27 cellular contexts compared by ENCODE assay signal in the genomic region with DNA sequence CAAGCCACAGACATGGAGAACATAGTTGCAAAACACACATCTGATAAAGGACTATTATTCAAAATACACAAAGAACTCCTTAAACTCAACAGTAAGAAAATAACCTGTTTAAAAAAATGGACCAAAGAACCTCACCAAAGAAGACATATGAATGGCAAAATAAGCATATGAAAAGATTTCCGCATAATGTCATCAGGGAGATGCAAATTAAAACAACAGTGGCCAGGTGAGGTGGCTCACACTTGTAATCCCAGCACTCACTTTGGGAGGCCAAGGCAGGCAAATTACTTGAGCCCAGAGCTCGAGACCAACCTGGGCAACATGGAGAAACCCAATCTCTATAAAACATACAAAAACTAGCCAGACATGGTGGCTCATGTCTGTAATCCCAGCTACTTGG.
"Had no signal": no experiment of that assay in that cellular context is flagged by ENCODE, and none has a peak within 500 bp of the region (broad histone marks: within the 10 kb centered on the region; RNA-seq: fewer than 3 reads in every experiment).

No MANE protein-coding gene starts in this region.

- DNase-seq: dorsolateral prefrontal cortex; effector CD4-positive, alpha-beta T cell; erythroblast; esophagus squamous epithelium; foreskin melanocyte; glutamatergic neuron; heart right ventricle; hippocampal formation; left ventricle myocardium superior; right lobe of liver; small intestine; stimulated activated CD4-positive, alpha-beta T cell treated with anti-CD3 and anti-CD28 coated beads, Interleukin-15, amount 100 ng/mL, for 24 hours; stimulated activated CD4-positive, alpha-beta T cell treated with anti-CD3 and anti-CD28 coated beads, Interleukin-2, amount 100 ng/mL, for 48 hours; stimulated activated naive B cell treated with anti-CD40 and anti-IgM and Interleukin-4, amounts not matched to agents 10 μg/mL and 1 μg/mL and 100 μg/mL, for 72 hours; upper lobe of left lung had no signal

- H3K9ac ChIP-seq: parathyroid adenoma had no signal

- H3K27ac ChIP-seq: dorsolateral prefrontal cortex, esophagus squamous epithelium, heart right ventricle, parathyroid adenoma, right lobe of liver, thoracic aorta, tibial nerve, upper lobe of left lung had no signal

- H3K27ac Mint-ChIP-seq: memory B cell; natural killer cell treated with Interleukin-12 subunit alpha and Interleukin-12 subunit beta and Interleukin-15 and Interleukin-18, amount 100 ng/mL, for 72 hours; progenitor cell of endocrine pancreas; stimulated activated naive B cell treated with anti-CD40 and anti-IgM and Interleukin-4, amounts not matched to agents 10 μg/mL and 1 μg/mL and 100 μg/mL, for 72 hours; stimulated activated naive CD8-positive, alpha-beta T cell treated with anti-CD3 and anti-CD28 coated beads, Interleukin-15, Interleukin-2, amounts not matched to agents 100 ng/mL and 50 ng/mL, for 24 hours had no signal

- H3K4me3 ChIP-seq: dorsolateral prefrontal cortex, esophagus squamous epithelium, heart right ventricle, lung, right lobe of liver, thoracic aorta, tibial nerve, upper lobe of left lung had no signal

- H3K27me3 ChIP-seq: dorsolateral prefrontal cortex, esophagus squamous epithelium, heart right ventricle, right lobe of liver, tibial nerve, upper lobe of left lung had no signal

- H3K27me3 Mint-ChIP-seq: memory B cell; natural killer cell treated with Interleukin-12 subunit alpha and Interleukin-12 subunit beta and Interleukin-15 and Interleukin-18, amount 100 ng/mL, for 72 hours; progenitor cell of endocrine pancreas; stimulated activated naive B cell treated with anti-CD40 and anti-IgM and Interleukin-4, amounts not matched to agents 10 μg/mL and 1 μg/mL and 100 μg/mL, for 72 hours; stimulated activated naive CD8-positive, alpha-beta T cell treated with anti-CD3 and anti-CD28 coated beads, Interleukin-15, Interleukin-2, amounts not matched to agents 100 ng/mL and 50 ng/mL, for 24 hours had no signal

- H3K9me3 Mint-ChIP-seq: memory B cell; natural killer cell treated with Interleukin-12 subunit alpha and Interleukin-12 subunit beta and Interleukin-15 and Interleukin-18, amount 100 ng/mL, for 72 hours; neural crest cell; stimulated activated naive B cell treated with anti-CD40 and anti-IgM and Interleukin-4, amounts not matched to agents 10 μg/mL and 1 μg/mL and 100 μg/mL, for 72 hours; stimulated activated naive CD8-positive, alpha-beta T cell treated with anti-CD3 and anti-CD28 coated beads, Interleukin-15, Interleukin-2, amounts not matched to agents 100 ng/mL and 50 ng/mL, for 24 hours had no signal

- H3K36me3 Mint-ChIP-seq: natural killer cell treated with Interleukin-12 subunit alpha and Interleukin-12 subunit beta and Interleukin-15 and Interleukin-18, amount 100 ng/mL, for 72 hours had no signal

- H3K4me1 Mint-ChIP-seq: memory B cell; neural crest cell; stimulated activated naive B cell treated with anti-CD40 and anti-IgM and Interleukin-4, amounts not matched to agents 10 μg/mL and 1 μg/mL and 100 μg/mL, for 72 hours had no signal

- H3K9me3 ChIP-seq: esophagus squamous epithelium, heart right ventricle, right lobe of liver, thoracic aorta, tibial nerve, upper lobe of left lung had no signal

- H3K4me1 ChIP-seq: esophagus squamous epithelium, heart right ventricle, parathyroid adenoma, right lobe of liver, tibial nerve, upper lobe of left lung had no signal

- FAIRE-seq: colon, keratinocyte, small intestine, urothelium cell line had no signal

- H3K4me3 Mint-ChIP-seq: memory B cell; natural killer cell treated with Interleukin-12 subunit alpha and Interleukin-12 subunit beta and Interleukin-15 and Interleukin-18, amount 100 ng/mL, for 72 hours; neural crest cell; stimulated activated naive B cell treated with anti-CD40 and anti-IgM and Interleukin-4, amounts not matched to agents 10 μg/mL and 1 μg/mL and 100 μg/mL, for 72 hours; stimulated activated naive CD8-positive, alpha-beta T cell treated with anti-CD3 and anti-CD28 coated beads, Interleukin-15, Interleukin-2, amounts not matched to agents 100 ng/mL and 50 ng/mL, for 24 hours had no signal

- ATAC-seq: heart right ventricle; left ventricle myocardium superior; natural killer cell treated with Interleukin-12 subunit alpha and Interleukin-12 subunit beta and Interleukin-15 and Interleukin-18, amount 100 ng/mL, for 72 hours; right lobe of liver; stimulated activated naive B cell treated with anti-CD40 and anti-IgM and Interleukin-4, amounts not matched to agents 10 μg/mL and 1 μg/mL and 100 μg/mL, for 72 hours had no signal
